16 cellular contexts compared by ENCODE assay signal in the genomic region with DNA sequence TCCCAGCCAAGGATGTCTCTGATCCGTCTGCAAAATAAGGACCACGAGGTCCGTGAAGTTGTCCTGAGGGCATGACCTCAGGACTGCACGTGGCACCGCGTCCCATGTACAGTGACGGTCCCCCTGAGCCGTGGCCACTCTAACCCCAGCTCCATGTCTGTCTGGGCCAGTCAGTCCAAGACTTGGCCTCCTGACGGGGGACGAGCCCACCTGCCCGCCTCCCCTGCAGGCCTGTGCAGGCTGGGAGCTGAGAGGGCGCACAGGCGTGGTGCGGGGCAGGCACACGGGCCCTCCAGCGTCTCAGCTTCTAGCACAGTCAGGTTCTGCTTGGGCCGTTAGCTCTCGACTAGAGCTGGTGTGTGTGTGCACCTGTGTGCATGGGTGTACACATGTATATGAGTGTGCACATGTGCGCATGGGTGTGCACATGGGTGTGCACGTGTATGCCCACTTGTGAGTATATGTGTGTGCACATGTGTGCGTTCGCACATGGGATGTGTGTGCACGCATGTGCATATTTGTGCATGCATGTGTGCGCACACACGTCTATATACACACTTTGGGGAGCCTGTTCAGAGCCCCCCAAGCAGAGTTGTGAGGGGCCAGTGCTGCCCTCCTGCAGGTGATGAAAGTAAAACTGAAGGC.
"Had no signal": no experiment of that assay in that cellular context is flagged by ENCODE, and none has a peak within 500 bp of the region (broad histone marks: within the 10 kb centered on the region; RNA-seq: fewer than 3 reads in every experiment).

No MANE protein-coding gene starts in this region.

- H3K27ac ChIP-seq: cardiac muscle cell, epithelial cell of prostate, neutrophil, parathyroid adenoma, thyroid gland, uterus had no signal

- H3K27me3 ChIP-seq: cardiac muscle cell, neutrophil, thyroid gland, uterus had no signal

- H3K4me3 ChIP-seq: cardiac muscle cell, thyroid gland, uterus had no signal

- H3K9me3 ChIP-seq: neutrophil, thyroid gland, uterus had no signal

- H3K9ac ChIP-seq: parathyroid adenoma had no signal

- H2AFZ ChIP-seq: parathyroid adenoma had no signal

- H3K4me1 ChIP-seq: parathyroid adenoma, thyroid gland, uterus had no signal

- DNase-seq: activated CD4-positive, alpha-beta T cell treated with anti-CD3 and anti-CD28 coated beads, Interleukin-2, amount 10 ng/mL, durations not matched to agents 7 days and 5 days; activated CD4-positive, CD25-positive, alpha-beta regulatory T cell; activated T-cell treated with anti-CD3 and anti-CD28 coated beads, Interleukin-2, amount 50 U/mL, for 72 hours; effector memory CD8-positive, alpha-beta T cell; natural killer cell; stimulated activated CD4-positive, alpha-beta T cell treated with anti-CD3 and anti-CD28 coated beads, Interleukin-12 subunit alpha, Interleukin-12 subunit beta, amount 100 ng/mL, for 4 hours; stimulated activated CD4-positive, alpha-beta T cell treated with anti-CD3 and anti-CD28 coated beads, Interleukin-2, amount 100 ng/mL, for 24 hours; stimulated activated naive CD4-positive, alpha-beta T cell treated with Interleukin-2 at 50 U/mL for 16 hours; T-helper 1 cell; T-helper 9 cell; thyroid gland; uterus had no signal

- ATAC-seq: activated T-cell treated with anti-CD3 and anti-CD28 coated beads, Interleukin-2, amount 50 U/mL, for 72 hours; effector memory CD8-positive, alpha-beta T cell; natural killer cell had no signal

- H3K79me2 ChIP-seq: parathyroid adenoma had no signal

- H3K36me3 ChIP-seq: cardiac muscle cell, neutrophil, thyroid gland, uterus had no signal
